1 cellular context compared by ENCODE assay signal in the genomic region with DNA sequence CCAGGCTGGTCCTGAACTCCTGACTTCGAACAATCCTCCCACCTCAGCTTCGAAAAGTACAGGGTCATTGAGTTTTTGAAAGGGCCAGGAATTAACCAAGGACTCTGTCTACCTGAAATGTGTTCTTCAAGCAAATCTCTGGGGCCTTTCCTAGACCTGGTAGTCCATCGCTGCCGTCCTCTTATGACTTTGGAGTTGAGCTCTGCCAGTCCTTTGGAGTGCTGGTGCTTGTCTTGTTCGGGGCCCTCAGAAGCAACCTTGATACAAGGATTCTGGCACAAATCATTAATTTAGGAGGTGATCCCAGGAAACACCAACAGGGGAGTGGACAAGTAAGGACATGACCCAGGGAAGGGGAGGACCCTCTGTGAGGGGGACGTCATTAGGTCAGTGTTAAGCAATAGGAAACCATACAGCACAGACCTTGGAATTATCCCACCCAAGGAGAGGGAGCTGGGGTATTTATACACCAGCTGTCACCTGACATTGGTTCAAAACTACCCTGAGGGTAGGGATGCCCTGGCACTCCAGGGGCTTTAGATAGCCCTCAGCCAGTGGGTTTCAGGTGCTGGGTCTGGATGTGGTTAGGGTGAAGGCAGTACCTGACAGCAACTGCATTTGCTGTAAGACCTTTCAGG.
TF ChIP-seq lines count a peak whose summit lies in the region.

No MANE protein-coding gene starts in this region.

TF ChIP-seq in IMR-90, 13 proteins besides CTCF, POLR2A, EP300 and RAD21 (continued from another document):
- TF ChIP-seq SMC3 (IDR thresholded peaks at IDR 0.05; ENCODE audit: low read depth, low read length) = no peak
